ENCODE assay signal across 2 cellular contexts in the genomic region with DNA sequence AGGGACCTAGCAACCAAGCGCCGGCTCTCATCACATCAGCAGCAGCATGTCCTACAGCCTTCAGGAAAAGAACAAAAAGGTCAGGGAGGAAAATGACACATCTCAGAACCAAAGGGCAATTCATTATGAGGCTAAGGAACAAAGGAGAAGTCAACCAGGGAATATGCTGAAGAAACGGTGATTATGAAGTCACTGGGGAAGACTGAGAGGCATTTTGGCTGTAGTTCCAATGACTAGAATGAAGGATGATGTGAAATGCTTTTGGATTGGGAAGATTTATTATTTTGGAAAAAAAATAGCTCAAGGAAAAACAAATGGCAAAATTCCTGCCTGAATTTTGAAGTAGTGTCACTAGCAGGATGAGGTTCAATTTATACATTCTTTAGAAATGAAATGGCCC.
TF ChIP-seq lines count a peak whose summit lies in the region.

No MANE protein-coding gene starts in this region.

TF ChIP-seq in liver, 16 proteins besides CTCF, POLR2A, EP300 and RAD21:
- TF ChIP-seq, protein P1, sequence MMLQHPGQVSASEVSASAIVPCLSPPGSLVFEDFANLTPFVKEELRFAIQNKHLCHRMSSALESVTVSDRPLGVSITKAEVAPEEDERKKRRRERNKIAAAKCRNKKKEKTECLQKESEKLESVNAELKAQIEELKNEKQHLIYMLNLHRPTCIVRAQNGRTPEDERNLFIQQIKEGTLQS (IDR thresholded peaks at IDR 0.05), result no peak
- TF ChIP-seq EGR1 (IDR thresholded peaks at IDR 0.05; ENCODE audit: low read depth in 2 of 2), result no peak
- TF ChIP-seq RXRA (IDR thresholded peaks at IDR 0.05), result no peak
- TF ChIP-seq, protein P2, sequence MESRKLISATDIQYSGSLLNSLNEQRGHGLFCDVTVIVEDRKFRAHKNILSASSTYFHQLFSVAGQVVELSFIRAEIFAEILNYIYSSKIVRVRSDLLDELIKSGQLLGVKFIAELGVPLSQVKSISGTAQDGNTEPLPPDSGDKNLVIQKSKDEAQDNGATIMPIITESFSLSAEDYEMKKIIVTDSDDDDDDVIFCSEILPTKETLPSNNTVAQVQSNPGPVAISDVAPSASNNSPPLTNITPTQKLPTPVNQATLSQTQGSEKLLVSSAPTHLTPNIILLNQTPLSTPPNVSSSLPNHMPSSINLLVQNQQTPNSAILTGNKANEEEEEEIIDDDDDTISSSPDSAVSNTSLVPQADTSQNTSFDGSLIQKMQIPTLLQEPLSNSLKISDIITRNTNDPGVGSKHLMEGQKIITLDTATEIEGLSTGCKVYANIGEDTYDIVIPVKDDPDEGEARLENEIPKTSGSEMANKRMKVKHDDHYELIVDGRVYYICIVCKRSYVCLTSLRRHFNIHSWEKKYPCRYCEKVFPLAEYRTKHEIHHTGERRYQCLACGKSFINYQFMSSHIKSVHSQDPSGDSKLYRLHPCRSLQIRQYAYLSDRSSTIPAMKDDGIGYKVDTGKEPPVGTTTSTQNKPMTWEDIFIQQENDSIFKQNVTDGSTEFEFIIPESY (IDR thresholded peaks at IDR 0.05), result no peak
- TF ChIP-seq, protein P3, sequence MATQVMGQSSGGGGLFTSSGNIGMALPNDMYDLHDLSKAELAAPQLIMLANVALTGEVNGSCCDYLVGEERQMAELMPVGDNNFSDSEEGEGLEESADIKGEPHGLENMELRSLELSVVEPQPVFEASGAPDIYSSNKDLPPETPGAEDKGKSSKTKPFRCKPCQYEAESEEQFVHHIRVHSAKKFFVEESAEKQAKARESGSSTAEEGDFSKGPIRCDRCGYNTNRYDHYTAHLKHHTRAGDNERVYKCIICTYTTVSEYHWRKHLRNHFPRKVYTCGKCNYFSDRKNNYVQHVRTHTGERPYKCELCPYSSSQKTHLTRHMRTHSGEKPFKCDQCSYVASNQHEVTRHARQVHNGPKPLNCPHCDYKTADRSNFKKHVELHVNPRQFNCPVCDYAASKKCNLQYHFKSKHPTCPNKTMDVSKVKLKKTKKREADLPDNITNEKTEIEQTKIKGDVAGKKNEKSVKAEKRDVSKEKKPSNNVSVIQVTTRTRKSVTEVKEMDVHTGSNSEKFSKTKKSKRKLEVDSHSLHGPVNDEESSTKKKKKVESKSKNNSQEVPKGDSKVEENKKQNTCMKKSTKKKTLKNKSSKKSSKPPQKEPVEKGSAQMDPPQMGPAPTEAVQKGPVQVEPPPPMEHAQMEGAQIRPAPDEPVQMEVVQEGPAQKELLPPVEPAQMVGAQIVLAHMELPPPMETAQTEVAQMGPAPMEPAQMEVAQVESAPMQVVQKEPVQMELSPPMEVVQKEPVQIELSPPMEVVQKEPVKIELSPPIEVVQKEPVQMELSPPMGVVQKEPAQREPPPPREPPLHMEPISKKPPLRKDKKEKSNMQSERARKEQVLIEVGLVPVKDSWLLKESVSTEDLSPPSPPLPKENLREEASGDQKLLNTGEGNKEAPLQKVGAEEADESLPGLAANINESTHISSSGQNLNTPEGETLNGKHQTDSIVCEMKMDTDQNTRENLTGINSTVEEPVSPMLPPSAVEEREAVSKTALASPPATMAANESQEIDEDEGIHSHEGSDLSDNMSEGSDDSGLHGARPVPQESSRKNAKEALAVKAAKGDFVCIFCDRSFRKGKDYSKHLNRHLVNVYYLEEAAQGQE (IDR thresholded peaks at IDR 0.05), result no peak
- TF ChIP-seq FOXA1 (IDR thresholded peaks at IDR 0.05), result no peak
- TF ChIP-seq HNF4G (IDR thresholded peaks at IDR 0.05), result no peak
- no peak for TF ChIP-seq SP1 (IDR thresholded peaks at IDR 0.05)
- no peak for TF ChIP-seq NR2F2 (IDR thresholded peaks at IDR 0.05)

TF ChIP-seq in HepG2, 621 proteins besides CTCF, POLR2A, EP300 and RAD21:
- TF ChIP-seq, protein P4, sequence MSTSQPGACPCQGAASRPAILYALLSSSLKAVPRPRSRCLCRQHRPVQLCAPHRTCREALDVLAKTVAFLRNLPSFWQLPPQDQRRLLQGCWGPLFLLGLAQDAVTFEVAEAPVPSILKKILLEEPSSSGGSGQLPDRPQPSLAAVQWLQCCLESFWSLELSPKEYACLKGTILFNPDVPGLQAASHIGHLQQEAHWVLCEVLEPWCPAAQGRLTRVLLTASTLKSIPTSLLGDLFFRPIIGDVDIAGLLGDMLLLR (CRISPR knock-in tag; IDR thresholded peaks at IDR 0.05), result no peak
- TF ChIP-seq KLF11 (CRISPR knock-in tag; IDR thresholded peaks at IDR 0.05) (no peak), PRMT3 (CRISPR knock-in tag; IDR thresholded peaks at IDR 0.05; ENCODE audit: borderline replicate concordance, low read depth) (no peak), RFXAP (CRISPR knock-in tag; IDR thresholded peaks at IDR 0.05; ENCODE audit: borderline replicate concordance) (no peak), ZNF709 (CRISPR knock-in tag; IDR thresholded peaks at IDR 0.05) (no peak)
- TF ChIP-seq, protein P5, sequence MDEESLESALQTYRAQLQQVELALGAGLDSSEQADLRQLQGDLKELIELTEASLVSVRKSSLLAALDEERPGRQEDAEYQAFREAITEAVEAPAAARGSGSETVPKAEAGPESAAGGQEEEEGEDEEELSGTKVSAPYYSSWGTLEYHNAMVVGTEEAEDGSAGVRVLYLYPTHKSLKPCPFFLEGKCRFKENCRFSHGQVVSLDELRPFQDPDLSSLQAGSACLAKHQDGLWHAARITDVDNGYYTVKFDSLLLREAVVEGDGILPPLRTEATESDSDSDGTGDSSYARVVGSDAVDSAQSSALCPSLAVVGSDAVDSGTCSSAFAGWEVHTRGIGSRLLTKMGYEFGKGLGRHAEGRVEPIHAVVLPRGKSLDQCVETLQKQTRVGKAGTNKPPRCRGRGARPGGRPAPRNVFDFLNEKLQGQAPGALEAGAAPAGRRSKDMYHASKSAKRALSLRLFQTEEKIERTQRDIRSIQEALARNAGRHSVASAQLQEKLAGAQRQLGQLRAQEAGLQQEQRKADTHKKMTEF (CRISPR knock-in tag; IDR thresholded peaks at IDR 0.05), result no peak
- TF ChIP-seq, protein P6, sequence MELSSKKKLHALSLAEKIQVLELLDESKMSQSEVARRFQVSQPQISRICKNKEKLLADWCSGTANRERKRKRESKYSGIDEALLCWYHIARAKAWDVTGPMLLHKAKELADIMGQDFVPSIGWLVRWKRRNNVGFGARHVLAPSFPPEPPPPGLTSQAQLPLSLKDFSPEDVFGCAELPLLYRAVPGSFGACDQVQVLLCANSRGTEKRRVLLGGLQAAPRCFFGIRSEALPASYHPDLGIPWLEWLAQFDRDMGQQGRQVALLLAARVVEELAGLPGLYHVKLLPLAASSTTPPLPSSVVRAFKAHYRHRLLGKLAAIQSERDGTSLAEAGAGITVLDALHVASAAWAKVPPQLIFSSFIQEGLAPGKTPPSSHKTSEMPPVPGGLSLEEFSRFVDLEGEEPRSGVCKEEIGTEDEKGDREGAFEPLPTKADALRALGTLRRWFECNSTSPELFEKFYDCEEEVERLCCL (CRISPR knock-in tag; IDR thresholded peaks at IDR 0.05; ENCODE audit: borderline replicate concordance), result no peak
